Comparison of ENCODE assay signal across 9 cellular contexts in genomic region chr9:4986291-4986690, GRCh38. TPM values are rescaled to one million over a fixed set of nuclear protein-coding genes. Genes with fewer than 3 reads are reported as not detected.
A peak's percentile ranks its signal among the peaks of the same experiment; 100 is the strongest.
DNase-seq lines count a peak whose midpoint lies in the region; ATAC-seq, FAIRE-seq and TF ChIP-seq lines count a peak whose summit lies in the region.
"Had no signal": no experiment of that assay in that cellular context is flagged by ENCODE, and none has a peak within 500 bp of the region (broad histone marks: within the 10 kb centered on the region; RNA-seq: fewer than 3 reads in every experiment).

No MANE protein-coding gene starts in this region.

- peak overlapping the region; percentile 94 to 97 for H3K27ac ChIP-seq in A549
- H3K27ac ChIP-seq in HL-60 (replicated peaks), result peak overlapping the region; percentile 91
- H3K27ac ChIP-seq in body of pancreas, result peak overlapping the region; percentile 97 to 99 (median 98)

- CTCF ChIA-PET in A549 (lab: Yijun Ruan, JAX), result interaction anchor here (1.1 to 7.0 kb wide), 12 partner anchors 8 to 603 kb away, joined by 3 to 135 read pairs (median 6); partner anchors contain the start of gene RCL1

- peaks cover 17% of the 10 kb centered on the region for H3K4me1 ChIP-seq in A549
- H3K4me1 ChIP-seq in body of pancreas, result peaks cover 44% of the 10 kb centered on the region
- peaks cover 53% of the 10 kb centered on the region for H3K4me1 ChIP-seq in mononuclear cell (ENCODE audit: insufficient read depth, low read length)

- TF ChIP-seq EP300 in A549 (IDR thresholded peaks at IDR 0.05), result no peak

- FAIRE-seq in A549 (lab: Jason Lieb, UNC), result no peak
- FAIRE-seq: colon had no signal

- intact Hi-C loops in body of pancreas (cut with DNase I), result no loop called here

- no peaks in the 10 kb centered on the region for H3K36me3 ChIP-seq in body of pancreas (replicated peaks in 1 of 2; ENCODE audit: insufficient read depth in 1 of 2, low read depth in 2 of 2)

- TF ChIP-seq CTCF in A549 (IDR thresholded peaks at IDR 0.05), result no peak
- TF ChIP-seq CTCF in HL-60 (IDR thresholded peaks at IDR 0.05; ENCODE audit: insufficient read depth, low read length), result no peak
- TF ChIP-seq CTCF in body of pancreas (IDR thresholded peaks at IDR 0.05), result no peak

- H3K27me3 ChIP-seq in HL-60 (ENCODE audit: insufficient read depth, poor library complexity, severe bottlenecking) (no peaks in the 10 kb centered on the region), body of pancreas (no peaks in the 10 kb centered on the region), mononuclear cell (ENCODE audit: insufficient read depth, low read length) (no peaks in the 10 kb centered on the region)

- H3K9me3 ChIP-seq in A549 (no peaks in the 10 kb centered on the region), body of pancreas (no peaks in the 10 kb centered on the region), mononuclear cell (ENCODE audit: low read depth, low read length) (no peaks in the 10 kb centered on the region)

- TF ChIP-seq RAD21 in A549 (conservative IDR thresholded peaks at IDR 0.05 in 1 of 2, IDR thresholded peaks at IDR 0.05 in 1 of 2), result no peak

- H3K4me2 ChIP-seq in A549, result peak overlapping the region; percentile 88

- H3K4me3 ChIP-seq in A549 (peak overlapping the region; percentile 75), HL-60 (replicated peaks; ENCODE audit: insufficient read depth, low read length) (peak overlapping the region; percentile 63), body of pancreas (no peak overlapping the region), mononuclear cell (ENCODE audit: low read length) (peak overlapping the region; percentile 72)

- POLR2A ChIA-PET in A549 (lab: Yijun Ruan, JAX), result no interaction called here

- 32% methylated on average over 3 of the region's 3 CpGs for WGBS in A549 (ENCODE audit: missing lambda C conversion rate)
- 4 to 7% methylated on average over 3 of the region's 3 CpGs for WGBS in body of pancreas, 2 donors

- ATAC-seq in A549 (no peak), body of pancreas (no peak), GM18520 (IDR thresholded peaks at IDR 0.05; ENCODE audit: unreplicated experiment) (no peak), HG03196 (IDR thresholded peaks at IDR 0.05; ENCODE audit: unreplicated experiment) (no peak), GM19455 (IDR thresholded peaks at IDR 0.05; ENCODE audit: unreplicated experiment) (no peak), GM21529 (IDR thresholded peaks at IDR 0.05; ENCODE audit: unreplicated experiment) (no peak)

- DNase-seq in A549 (ENCODE audit: low read depth in 1 of 2, low spot score in 1 of 2) (no peak), HL-60 (ENCODE audit: low read depth in 1 of 2, low spot score in 1 of 2) (no peak), body of pancreas (no peak)

- TF ChIP-seq POLR2A in A549 (IDR thresholded peaks at IDR 0.05; ENCODE audit: low read length) (no peak), body of pancreas (IDR thresholded peaks at IDR 0.05) (no peak)

TF ChIP-seq in A549, 52 proteins besides CTCF, POLR2A, EP300 and RAD21:
- TF ChIP-seq ZNF302 (CRISPR knock-in tag; IDR thresholded peaks at IDR 0.05) (no peak), PHF8 (IDR thresholded peaks at IDR 0.05; ENCODE audit: borderline replicate concordance, low read depth) (no peak), BCL3 (IDR thresholded peaks at IDR 0.05) (no peak), HES2 (IDR thresholded peaks at IDR 0.05) (no peak)

RNA-seq across cellular contexts. Expression of gene JAK2, which starts 1.2 kb away (rescaled TPM):
- 6.5 and 7.7 TPM in 2 replicates for polyA plus RNA-seq in A549 (2011; rRNA removed)
- polyA plus RNA-seq in A549 (2012; cell fraction: cytosol; rRNA removed), result 0.78 and 0.82 TPM in 2 replicates
- 0.61 and 0.92 TPM in 2 replicates for polyA plus RNA-seq in A549 (2012; cell fraction: nucleus; rRNA removed)
- polyA plus RNA-seq in A549 (2017; fragmentation: RNase III; extraction: RNeasy Plus Mini Kit Qiagen cat#74134 plus additional on column Dnase treatment), result 2.6 to 3.1 TPM (median 2.9 TPM) in 3 replicates
- polyA minus RNA-seq in A549 (2011; rRNA and poly(A)+ RNA removed), result 4.7 and 6.0 TPM in 2 replicates
- 10 to 100 TPM in 1 of 2 donors, 1 to 10 TPM in 1; 6.6 to 11.7 TPM for total RNA-seq in body of pancreas
- 15.5 TPM for total RNA-seq in mononuclear cell

Comparison
In these comparisons a context has a peak if more than half of its experiments do, and no peak if none do; other contexts are left out.
1. H3K4me3 ChIP-seq: peak in A549 (single experiment), HL-60 (single experiment) and mononuclear cell (single experiment); none in body of pancreas (0 of 2).
2. Peak in every context shown above with its lines, with median percentiles within 50 percentile points of each other: H3K27ac ChIP-seq.